ENCODE assay signal across 8 cellular contexts in the genomic region with DNA sequence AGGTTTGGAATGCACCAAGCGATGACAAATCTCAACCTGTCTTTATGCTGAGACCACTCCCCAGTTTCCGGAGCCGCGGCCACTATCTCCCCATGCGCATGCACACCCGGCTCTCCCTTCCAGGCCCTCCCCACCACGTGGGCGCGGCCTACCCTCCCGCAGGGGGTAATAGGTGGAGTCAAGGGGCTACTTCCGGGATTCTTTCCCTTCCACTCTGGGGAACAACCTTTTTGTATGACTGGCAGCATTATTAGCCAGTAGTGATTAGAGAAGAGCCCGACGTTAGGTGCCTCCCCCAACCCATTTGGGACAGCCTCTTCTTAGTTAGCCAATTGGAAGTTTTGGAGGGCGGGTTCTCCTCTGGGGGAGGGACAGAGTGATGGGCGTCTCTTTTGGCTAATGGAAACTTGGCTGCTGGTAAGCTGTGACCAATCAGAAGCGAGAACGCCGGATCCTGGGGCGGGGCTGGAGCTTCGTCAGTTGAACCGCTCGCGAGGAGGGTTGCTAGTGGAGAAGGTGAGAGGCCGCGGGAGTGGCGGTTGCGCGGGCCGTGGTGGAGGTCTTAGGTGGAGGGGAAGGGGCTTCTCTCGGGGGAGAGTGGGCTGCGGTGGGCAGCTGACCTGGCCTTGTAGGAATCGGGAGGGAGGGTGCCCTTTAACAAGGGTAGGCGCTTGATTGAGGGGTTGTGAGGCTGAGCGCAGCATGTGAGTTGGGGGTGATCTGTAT. TPM values are rescaled to one million over a fixed set of nuclear protein-coding genes. Genes with fewer than 3 reads are reported as not detected.
DNase-seq lines count a peak whose midpoint lies in the region; ATAC-seq and TF ChIP-seq lines count a peak whose summit lies in the region.

A gene with protein sequence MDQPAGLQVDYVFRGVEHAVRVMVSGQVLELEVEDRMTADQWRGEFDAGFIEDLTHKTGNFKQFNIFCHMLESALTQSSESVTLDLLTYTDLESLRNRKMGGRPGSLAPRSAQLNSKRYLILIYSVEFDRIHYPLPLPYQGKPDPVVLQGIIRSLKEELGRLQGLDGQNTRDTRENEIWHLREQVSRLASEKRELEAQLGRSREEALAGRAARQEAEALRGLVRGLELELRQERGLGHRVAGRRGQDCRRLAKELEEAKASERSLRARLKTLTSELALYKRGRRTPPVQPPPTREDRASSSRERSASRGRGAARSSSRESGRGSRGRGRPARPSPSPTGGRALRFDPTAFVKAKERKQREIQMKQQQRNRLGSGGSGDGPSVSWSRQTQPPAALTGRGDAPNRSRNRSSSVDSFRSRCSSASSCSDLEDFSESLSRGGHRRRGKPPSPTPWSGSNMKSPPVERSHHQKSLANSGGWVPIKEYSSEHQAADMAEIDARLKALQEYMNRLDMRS (plus strand): TSS at position 479 of the 726 bp plus-strand sequence. CDS start 7,552 bp downstream, outside the sequence.

- TF ChIP-seq RAD21 in Ishikawa (IDR thresholded peaks at IDR 0.05; ENCODE audit: low read depth), result no peak

- H3K9me3 ChIP-seq in mucosa of stomach (ENCODE audit: control insufficient read depth, low read length), result no peaks in the 10 kb centered on the region

- no peak for TF ChIP-seq EP300 in Ishikawa (IDR thresholded peaks at IDR 0.05; ENCODE audit: borderline replicate concordance)

- peaks cover 13% of the 10 kb centered on the region for H3K4me1 ChIP-seq in mucosa of stomach (ENCODE audit: control insufficient read depth, insufficient read depth, low read length)

- peak within 1 kb of the TSS; percentile 89 for H3K4me3 ChIP-seq in mucosa of stomach (ENCODE audit: low read length)

- DNase-seq in DMS153 (lab: John Stamatoyannopoulos, UW) (peak; percentile 99), OCI-M2 (lab: John Stamatoyannopoulos, UW; ENCODE audit: unreplicated experiment) (peak; percentile 99), activated T-cell treated with anti-CD3 and anti-CD28 coated beads for 4 hours (peak; percentile 96)
- DNase-seq in stimulated activated CD8-positive, alpha-beta memory T cell treated with anti-CD3 and anti-CD28 coated beads, Interleukin-7, amount 100 ng/mL, for 1 hour (ENCODE audit: low read depth in 2 of 2), result peak; percentile 90 to 92

- H3K27me3 ChIP-seq in mucosa of stomach (ENCODE audit: control insufficient read depth, insufficient read depth, low read length), result peaks cover 5% of the 10 kb centered on the region

- peak within 1 kb of the TSS; percentile 86 for H3K9ac ChIP-seq in mucosa of stomach (ENCODE audit: low read length)

- ATAC-seq in GM21576 (IDR thresholded peaks at IDR 0.05; ENCODE audit: unreplicated experiment) (peak; percentile 92), esophagus mucosa (peak; percentile 99)

- H3K36me3 ChIP-seq in mucosa of stomach (ENCODE audit: control insufficient read depth, insufficient read depth, low read length), result no peaks in the 10 kb centered on the region

TF ChIP-seq in Ishikawa, 13 proteins besides CTCF, POLR2A, EP300 and RAD21:
- no peak; the same call in 1 of the 2 replicates for TF ChIP-seq TCF12 (IDR thresholded peaks at IDR 0.05; ENCODE audit: low read depth)
- TF ChIP-seq, protein P1, sequence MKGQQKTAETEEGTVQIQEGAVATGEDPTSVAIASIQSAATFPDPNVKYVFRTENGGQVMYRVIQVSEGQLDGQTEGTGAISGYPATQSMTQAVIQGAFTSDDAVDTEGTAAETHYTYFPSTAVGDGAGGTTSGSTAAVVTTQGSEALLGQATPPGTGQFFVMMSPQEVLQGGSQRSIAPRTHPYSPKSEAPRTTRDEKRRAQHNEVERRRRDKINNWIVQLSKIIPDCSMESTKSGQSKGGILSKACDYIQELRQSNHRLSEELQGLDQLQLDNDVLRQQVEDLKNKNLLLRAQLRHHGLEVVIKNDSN (IDR thresholded peaks at IDR 0.05), result peak; percentile 86
- TF ChIP-seq YY1 (IDR thresholded peaks at IDR 0.05; ENCODE audit: low read depth), result peak; percentile 21; the same call in 1 of the 2 replicates
- peak; percentile 81 for TF ChIP-seq CREB1 (IDR thresholded peaks at IDR 0.05; ENCODE audit: low read depth)
- no peak for TF ChIP-seq NFIC (IDR thresholded peaks at IDR 0.05)
- TF ChIP-seq EGR1 (IDR thresholded peaks at IDR 0.05), result no peak
- no peak for TF ChIP-seq TEAD4 (IDR thresholded peaks at IDR 0.05)
- TF ChIP-seq ZBTB7A (IDR thresholded peaks at IDR 0.05; ENCODE audit: low read depth), result peak; percentile 58; the same call in 1 of the 2 replicates
- peak; percentile 82 for TF ChIP-seq TAF1 (IDR thresholded peaks at IDR 0.05; ENCODE audit: low read depth)
- no peak for TF ChIP-seq CEBPB (IDR thresholded peaks at IDR 0.05)
- TF ChIP-seq MAX (IDR thresholded peaks at IDR 0.05), result peak; percentile 67

RNA-seq across cellular contexts. Expression of the gene that starts here (rescaled TPM):
- 9.1 TPM for total RNA-seq in esophagus mucosa

Comparison
In these comparisons a context has a peak if more than half of its experiments do, and no peak if none do; other contexts are left out.
1. Peak in every context shown above with its lines: DNase-seq, ATAC-seq and H3K4me3 ChIP-seq.